Comparison of ENCODE assay signal across 8 cellular contexts in the genomic region with DNA sequence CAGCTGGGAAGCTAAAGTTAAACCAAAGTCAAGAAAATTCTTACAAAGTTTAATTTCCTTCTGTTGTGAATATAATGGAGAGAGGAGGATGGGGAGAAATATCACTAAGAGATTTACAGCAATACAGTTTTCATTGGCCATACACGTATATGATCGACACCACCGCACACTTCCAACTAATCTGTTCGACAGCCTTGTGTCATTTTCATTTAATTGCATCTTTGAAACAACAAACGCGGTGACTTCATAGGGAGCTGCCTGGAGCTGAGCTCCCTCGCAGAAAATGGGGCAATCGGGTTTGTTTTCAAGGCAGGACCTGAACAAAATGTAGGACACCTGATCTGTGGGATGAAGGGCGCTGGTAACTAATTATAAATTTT. TPM values are rescaled to one million over a fixed set of nuclear protein-coding genes. Genes with fewer than 3 reads are reported as not detected.
A peak's percentile ranks its signal among the peaks of the same experiment; 100 is the strongest.
DNase-seq lines count a peak whose midpoint lies in the region; ATAC-seq lines count a peak whose summit lies in the region.

No MANE protein-coding gene starts in this region.

- peak overlapping the region; percentile 49 for H2AFZ ChIP-seq in neuron (ENCODE audit: low read depth, low read length)

- DNase-seq in NCI-H1417 (lab: John Stamatoyannopoulos, UW), result peak in 2 of 3 experiments; percentile 36 to 68
- DNase-seq in NCI-H1417 treated with DMSO at 0.1 percent for 48 hours (lab: John Stamatoyannopoulos, UW), result no peak
- DNase-seq in SJSA1 (ENCODE audit: low read depth in 1 of 2, low spot score in 2 of 2), result no peak
- DNase-seq in epithelial cell of prostate (ENCODE audit: low read depth, low spot score), result no peak
- no peak for DNase-seq in COLO668 (lab: John Stamatoyannopoulos, UW; ENCODE audit: unreplicated experiment)
- DNase-seq in stimulated activated CD4-positive, alpha-beta T cell treated with anti-CD3 and anti-CD28 coated beads, Interleukin-1b, Interleukin-23, amount 100 ng/mL, for 48 hours, result no peak

- ATAC-seq in GM18873 (IDR thresholded peaks at IDR 0.05; ENCODE audit: low FRiP score, unreplicated experiment), result no peak

- H3K36me3 ChIP-seq in SJSA1, result no peaks in the 10 kb centered on the region
- H3K36me3 ChIP-seq in neuron (ENCODE audit: insufficient read depth, low read length), result no peaks in the 10 kb centered on the region

- peaks cover 21% of the 10 kb centered on the region for H3K4me1 ChIP-seq in SJSA1 (replicated peaks)
- peaks cover 26% of the 10 kb centered on the region for H3K4me1 ChIP-seq in neuron (ENCODE audit: insufficient read depth, low read length)

- H3K27ac ChIP-seq in SJSA1 (peak overlapping the region; percentile 50), epithelial cell of prostate (peak overlapping the region; percentile 75)

- H3K4me3 ChIP-seq in SJSA1 (peak overlapping the region; percentile 59), neuron (ENCODE audit: low read length) (peak overlapping the region; percentile 83)

- H3K9me3 ChIP-seq in SJSA1 (replicated peaks) (no peaks in the 10 kb centered on the region), neuron (ENCODE audit: low read length) (no peaks in the 10 kb centered on the region)

- H3K27me3 ChIP-seq in SJSA1 (replicated peaks) (no peaks in the 10 kb centered on the region), neuron (ENCODE audit: insufficient read depth, low read length) (no peaks in the 10 kb centered on the region)

RNA-seq across cellular contexts. Expression of gene PTPN13, which starts 1.3 kb away (rescaled TPM):
- 13.3 and 16.0 TPM in 2 replicates for total RNA-seq in SJSA1 (2014; rRNA removed; shearing (Covaris generic))

Comparison
In these comparisons a context has a peak if more than half of its experiments do, and no peak if none do; other contexts are left out.
1. DNase-seq: peak in NCI-H1417 (2 of 3); none in NCI-H1417 treated with DMSO at 0.1 percent for 48 hours (single experiment), SJSA1 (0 of 2), epithelial cell of prostate (single experiment), COLO668 (single experiment) and stimulated activated CD4-positive, alpha-beta T cell treated with anti-CD3 and anti-CD28 coated beads, Interleukin-1b, Interleukin-23, amount 100 ng/mL, for 48 hours (single experiment).